In genomic region chr11:106986261-106986660, GRCh38 we compare ENCODE assay signal across 1 cellular context.
TF ChIP-seq lines count a peak whose summit lies in the region.

No MANE protein-coding gene starts in this region.

TF ChIP-seq in IMR-90, 13 proteins besides CTCF, POLR2A, EP300 and RAD21:
- TF ChIP-seq CHD1 (IDR thresholded peaks at IDR 0.05; ENCODE audit: low read depth, low read length) (no peak), FOS (IDR thresholded peaks at IDR 0.05; ENCODE audit: low read depth, low read length) (no peak), MXI1 (IDR thresholded peaks at IDR 0.05; ENCODE audit: borderline replicate concordance, low read depth, low read length) (no peak), RCOR1 (IDR thresholded peaks at IDR 0.05; ENCODE audit: insufficient replicate concordance, low read length) (no peak), SMC3 (IDR thresholded peaks at IDR 0.05; ENCODE audit: low read depth, low read length) (no peak), MAFK (IDR thresholded peaks at IDR 0.05; ENCODE audit: low read depth, low read length) (no peak), CEBPB (IDR thresholded peaks at IDR 0.05; ENCODE audit: low read depth, low read length) (no peak), NFE2L2 (IDR thresholded peaks at IDR 0.05; ENCODE audit: low read depth, low read length) (no peak), BHLHE40 (IDR thresholded peaks at IDR 0.05; ENCODE audit: low read depth, low read length) (no peak), RFX5 (IDR thresholded peaks at IDR 0.05; ENCODE audit: low read depth, low read length) (no peak)
TF ChIP-seq in IMR-90: peak in this region for 0.
